Comparison of ENCODE assay signal across 14 cellular contexts in genomic region chr2:9481257-9481922, GRCh38. TPM values are rescaled to one million over a fixed set of nuclear protein-coding genes. Genes with fewer than 3 reads are reported as not detected.
DNase-seq lines count a peak whose midpoint lies in the region; ATAC-seq and TF ChIP-seq lines count a peak whose summit lies in the region.
"Had no signal": no experiment of that assay in that cellular context is flagged by ENCODE, and none has a peak within 500 bp of the region (broad histone marks: within the 10 kb centered on the region; RNA-seq: fewer than 3 reads in every experiment).

No MANE protein-coding gene starts in this region.

- no peak overlapping the region for H2BK5ac ChIP-seq in mesendoderm (ENCODE audit: low read length)

- H3K4me2 ChIP-seq in mesendoderm (ENCODE audit: low read length): no peak overlapping the region

- H3K79me1 ChIP-seq in mesendoderm (ENCODE audit: low read length): no peaks in the 10 kb centered on the region

- no peak for DNase-seq in CD4-positive, alpha-beta memory T cell
- DNase-seq in NCI-H226 (peak; percentile 63), brain microvascular endothelial cell (peak; percentile 80), mesendoderm (peak; percentile 30), NCI-H82 (lab: John Stamatoyannopoulos, UW) (no peak), iPS-NIHi11 (ENCODE audit: low spot score) (no peak), GOT3 (lab: John Stamatoyannopoulos, UW) (no peak)
- DNase-seq: body of pancreas, Karpas-422, small intestine had no signal

- no peak overlapping the region for H2BK15ac ChIP-seq in mesendoderm (replicated peaks; ENCODE audit: low read depth)

- H3K27me3 ChIP-seq in CD4-positive, alpha-beta memory T cell (ENCODE audit: insufficient read depth, low read length): no peaks in the 10 kb centered on the region
- H3K27me3 ChIP-seq in brain microvascular endothelial cell (replicated peaks): no peaks in the 10 kb centered on the region
- no peaks in the 10 kb centered on the region for H3K27me3 ChIP-seq in mesendoderm (ENCODE audit: insufficient read depth, low read length, poor library complexity)
- H3K27me3 ChIP-seq: body of pancreas had no signal

- no peaks in the 10 kb centered on the region for H3K27me3 Mint-ChIP-seq in CD4-positive, alpha-beta memory T cell
- H3K27me3 Mint-ChIP-seq: B cell had no signal

- H4K5ac ChIP-seq in mesendoderm (ENCODE audit: low read length): no peak overlapping the region

- intact Hi-C loops in CD4-positive, alpha-beta memory T cell (cut with micrococcal nuclease): no loop called here

- no peak overlapping the region for H3K4me3 Mint-ChIP-seq in CD4-positive, alpha-beta memory T cell
- H3K4me3 Mint-ChIP-seq: B cell had no signal

- H3K23ac ChIP-seq in mesendoderm (ENCODE audit: low read length): no peak overlapping the region

- H3K27ac ChIP-seq in CD4-positive, alpha-beta memory T cell (ENCODE audit: low read depth, low read length): no peak overlapping the region
- H3K27ac ChIP-seq in brain microvascular endothelial cell (peak overlapping the region; percentile 42), mesendoderm (ENCODE audit: low read depth, low read length) (no peak overlapping the region)
- H3K27ac ChIP-seq: body of pancreas, parathyroid adenoma had no signal

- H3K79me2 ChIP-seq in mesendoderm (ENCODE audit: control insufficient read depth, insufficient read depth, low read length): no peaks in the 10 kb centered on the region
- H3K79me2 ChIP-seq: parathyroid adenoma had no signal

- H2AK5ac ChIP-seq in mesendoderm (ENCODE audit: low read length): no peak overlapping the region

- no peaks in the 10 kb centered on the region for H3K9me3 ChIP-seq in CD4-positive, alpha-beta memory T cell (ENCODE audit: control insufficient read depth in 1 of 2, low read length in 2 of 2)
- H3K9me3 ChIP-seq: body of pancreas had no signal

- CTCF ChIA-PET in CD4-positive, alpha-beta memory T cell (lab: Charles Lee; ENCODE audit: partially characterized antibody): interaction anchor here (0.9 kb wide), 1 partner anchor 53 kb away, joined by 3 read pairs; no protein-coding TSS in a partner anchor

- H3K56ac ChIP-seq in mesendoderm (ENCODE audit: low read length): no peak overlapping the region

- no peak overlapping the region for H3K9ac ChIP-seq in mesendoderm (ENCODE audit: low read length)
- H3K9ac ChIP-seq: parathyroid adenoma had no signal

- POLR2A ChIA-PET in CD4-positive, alpha-beta memory T cell (lab: Charles Lee; ENCODE audit: partially characterized antibody): interaction anchor here (1.3 kb wide), 1 partner anchor 8 kb away, joined by 6 read pairs; the partner anchor contains the start of gene IAH1

- in situ Hi-C loops in brain microvascular endothelial cell (cut with HindIII; ENCODE audit: low pct_ligation_motif_present, low sequenced_read_pairs): no loop called here

- peak overlapping the region in 4 of 7 donors; percentile 8 to 62 (median 36) for H3K27ac Mint-ChIP-seq in CD4-positive, alpha-beta memory T cell
- H3K27ac Mint-ChIP-seq: activated T-helper 2 cell treated with anti-CD3 and anti-CD28 coated beads, Interferon-gamma antibody, Interleukin-2, Interleukin-4, amounts not matched to agents 10 μg/mL and 5 μg/mL and 100 μg/mL, durations not matched to agents 14 hours and 24 hours and 36 hours; B cell had no signal

- no CpG with 5 or more reads among the region's 13 CpGs for WGBS in mesendoderm (ENCODE audit: extremely low coverage, insufficient coverage, low lambda C conversion rate)

- peaks cover 25% of the 10 kb centered on the region for H3K4me1 ChIP-seq in CD4-positive, alpha-beta memory T cell (ENCODE audit: insufficient read depth, low read length)
- H3K4me1 ChIP-seq in mesendoderm (ENCODE audit: control insufficient read depth, low read depth, low read length): no peaks in the 10 kb centered on the region
- H3K4me1 ChIP-seq: parathyroid adenoma had no signal

- ATAC-seq in GM18858 (IDR thresholded peaks at IDR 0.05; ENCODE audit: unreplicated experiment): no peak
- ATAC-seq: body of pancreas had no signal

- H4K8ac ChIP-seq in mesendoderm (ENCODE audit: low read depth, low read length): no peak overlapping the region

- H3K36me3 Mint-ChIP-seq in CD4-positive, alpha-beta memory T cell: peaks cover 41 to 79% of the 10 kb centered on the region in 2 donors

- H3K18ac ChIP-seq in mesendoderm (ENCODE audit: low read length): no peak overlapping the region

- TF ChIP-seq CTCF in brain microvascular endothelial cell (IDR thresholded peaks at IDR 0.05; ENCODE audit: low read depth, low read length, missing control alignments): no peak

- no peaks in the 10 kb centered on the region for H3K9me3 Mint-ChIP-seq in CD4-positive, alpha-beta memory T cell

- no peak overlapping the region for H2BK120ac ChIP-seq in mesendoderm (ENCODE audit: low read depth, low read length)

- H3K36me3 ChIP-seq in CD4-positive, alpha-beta memory T cell (ENCODE audit: insufficient read depth, low read length): peaks cover 40% of the 10 kb centered on the region
- peaks cover 46% of the 10 kb centered on the region for H3K36me3 ChIP-seq in brain microvascular endothelial cell (replicated peaks)
- no peaks in the 10 kb centered on the region for H3K36me3 ChIP-seq in mesendoderm (ENCODE audit: control insufficient read depth, insufficient read depth, low read length)

- no peak overlapping the region for H3K4ac ChIP-seq in mesendoderm (ENCODE audit: low read depth, low read length)

- no peak overlapping the region for H3K4me3 ChIP-seq in CD4-positive, alpha-beta memory T cell (ENCODE audit: low read length in 2 of 2)
- no peak overlapping the region for H3K4me3 ChIP-seq in brain microvascular endothelial cell (ENCODE audit: low read depth, low read length)
- H3K4me3 ChIP-seq in mesendoderm (ENCODE audit: low read length): no peak overlapping the region
- H3K4me3 ChIP-seq: body of pancreas had no signal

- H3K4me1 Mint-ChIP-seq in CD4-positive, alpha-beta memory T cell: peaks cover 26 to 41% (median 34%) of the 10 kb centered on the region in 4 donors

RNA-seq across cellular contexts. Expression of gene IAH1, which starts 7.0 kb away (rescaled TPM):
- 10 to 100 TPM; 52.5 to 58.1 TPM for total RNA-seq in CD4-positive, alpha-beta memory T cell
- polyA plus RNA-seq in CD4-positive, alpha-beta memory T cell: 10 to 100 TPM; 85.8 to 98.4 TPM
- 4.4 TPM for polyA plus RNA-seq in mesendoderm (2013, experiment 1 of 2)
- 4.7 TPM for polyA plus RNA-seq in mesendoderm (2013, experiment 2 of 2)

RNA-seq across cellular contexts. Expression of gene CPSF3, which starts 57.9 kb away (rescaled TPM):
- 10 to 100 TPM; 20.9 to 22.4 TPM for total RNA-seq in CD4-positive, alpha-beta memory T cell
- 10 to 100 TPM; 27.8 to 33.7 TPM for polyA plus RNA-seq in CD4-positive, alpha-beta memory T cell
- 63.6 TPM for polyA plus RNA-seq in mesendoderm (2013, experiment 1 of 2)
- polyA plus RNA-seq in mesendoderm (2013, experiment 2 of 2): 63.9 TPM

RNA-seq across cellular contexts. Expression of gene ITGB1BP1, which starts 58.1 kb away (rescaled TPM):
- 10 to 100 TPM; 55.1 to 55.8 TPM for total RNA-seq in CD4-positive, alpha-beta memory T cell
- polyA plus RNA-seq in CD4-positive, alpha-beta memory T cell: 100 to 1,000 TPM; 124 to 161 TPM
- polyA plus RNA-seq in mesendoderm (2013, experiment 1 of 2): 52.6 TPM
- polyA plus RNA-seq in mesendoderm (2013, experiment 2 of 2): 52.3 TPM

Comparison
In these comparisons a context has a peak if more than half of its experiments do, and no peak if none do; other contexts are left out.
1. DNase-seq: peak in NCI-H226 (single experiment), brain microvascular endothelial cell (single experiment) and mesendoderm (single experiment); none in CD4-positive, alpha-beta memory T cell (0 of 5), NCI-H82 (single experiment), iPS-NIHi11 (single experiment) and GOT3 (single experiment).